In the genomic region with DNA sequence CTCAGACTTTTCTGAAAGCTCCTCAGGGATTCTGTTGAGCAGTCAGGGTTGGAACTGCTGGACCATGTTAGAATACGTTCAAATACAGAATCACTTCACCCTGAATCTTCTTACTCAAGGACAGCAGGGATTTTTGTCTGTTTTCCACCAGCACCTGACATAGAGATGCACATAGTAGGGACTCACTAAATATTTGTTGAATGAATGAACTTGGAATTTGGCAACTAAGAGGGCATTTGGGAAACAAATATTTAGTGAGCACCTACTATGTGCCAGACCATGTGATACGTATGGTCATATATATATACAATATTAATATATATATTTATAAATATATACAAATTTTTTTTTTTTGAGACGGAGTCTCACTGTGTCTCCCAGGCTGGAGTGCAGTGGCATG, we compare ENCODE assay signal across 8 cellular contexts.
"Had no signal": no experiment of that assay in that cellular context is flagged by ENCODE, and none has a peak within 500 bp of the region (broad histone marks: within the 10 kb centered on the region; RNA-seq: fewer than 3 reads in every experiment).

No MANE protein-coding gene starts in this region.

- FAIRE-seq: G401.6, GM12878, GM12891, GM12892, GM18507, GM19239 had no signal

- ATAC-seq: GM12878 had no signal

- H3K4me3 ChIP-seq: GM12878 had no signal

- DNase-seq: GDM1, GF-D8 had no signal
